Comparison of ENCODE assay signal across 7 cellular contexts in the genomic region with DNA sequence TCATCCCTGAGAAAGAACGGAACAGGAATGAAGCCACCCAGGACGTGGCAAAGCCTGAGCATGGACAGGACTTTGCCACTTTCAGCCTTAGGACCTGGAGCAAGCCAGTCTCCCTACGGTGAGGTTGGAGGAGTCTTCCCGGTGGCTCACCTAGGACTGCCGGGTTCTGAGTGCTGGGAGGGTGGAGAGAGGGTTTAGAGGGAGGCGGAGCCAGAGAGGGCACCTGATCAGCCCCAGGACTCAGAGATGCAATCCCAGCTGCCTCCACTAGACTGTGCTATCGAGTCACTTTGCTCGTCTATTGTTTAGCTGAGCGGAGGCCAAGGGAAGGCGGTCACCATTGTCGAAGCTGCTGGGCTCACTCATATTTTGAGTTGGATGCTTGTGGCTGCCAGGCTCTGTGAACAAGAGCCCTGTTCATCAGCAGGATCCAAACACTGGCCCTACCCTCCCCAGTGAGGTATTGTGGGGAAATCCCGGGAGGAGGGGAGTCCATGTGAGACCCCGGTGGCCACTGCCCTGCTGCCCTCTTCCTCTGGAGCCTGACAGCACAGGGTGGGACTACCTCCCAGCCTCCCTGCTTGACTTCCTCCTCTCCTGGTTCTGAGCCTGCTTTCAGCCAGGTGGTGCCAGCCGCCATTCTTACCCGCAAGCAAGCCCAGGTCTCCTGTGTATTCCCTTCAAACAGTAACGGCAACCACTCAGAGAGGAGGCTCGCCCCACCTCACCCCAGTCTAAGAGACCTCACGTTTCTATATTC. TPM values are rescaled to one million over a fixed set of nuclear protein-coding genes. Genes with fewer than 3 reads are reported as not detected.
DNase-seq lines count a peak whose midpoint lies in the region; ATAC-seq and TF ChIP-seq lines count a peak whose summit lies in the region.

No MANE protein-coding gene starts in this region.

- intact Hi-C loops in head of caudate nucleus (cut with DNase I) (no loop called here), prostate gland (cut with DNase I) (no loop called here)

- H3K4me3 ChIP-seq in MG63 (no peak overlapping the region), prostate gland (no peak overlapping the region)

- H3K36me3 Mint-ChIP-seq in activated naive CD4-positive, alpha-beta T cell treated with anti-CD3 and anti-CD28 coated beads, Interleukin-2, amount 50 U/mL, for 72 hours: no peaks in the 10 kb centered on the region

- DNase-seq in MG63: peak; percentile 83
- peak; percentile 84 for DNase-seq in SK-N-DZ (ENCODE audit: low spot score)
- DNase-seq in activated naive CD4-positive, alpha-beta T cell treated with anti-CD3 and anti-CD28 coated beads, Interleukin-2, amount 50 U/mL, for 72 hours (ENCODE audit: low spot score in 2 of 2): peak in 1 of 2 donors; percentile 86
- peak; percentile 8 to 86 (median 68) for DNase-seq in head of caudate nucleus
- peak; percentile 92 for DNase-seq in prostate gland (ENCODE audit: low spot score)

- peak; percentile 86 to 94 for ATAC-seq in activated naive CD4-positive, alpha-beta T cell treated with anti-CD3 and anti-CD28 coated beads, Interleukin-2, amount 50 U/mL, for 72 hours
- no peak for ATAC-seq in HG03439 (IDR thresholded peaks at IDR 0.05; ENCODE audit: unreplicated experiment)

- H3K27ac ChIP-seq in prostate gland: peak overlapping the region in 1 of 2 donors; percentile 25

- peak; percentile 84 for TF ChIP-seq CTCF in GM12872 (IDR thresholded peaks at IDR 0.05; ENCODE audit: insufficient read depth, low read depth, low read length)
- peak; percentile 78 to 99 (median 90) for TF ChIP-seq CTCF in prostate gland (IDR thresholded peaks at IDR 0.05)

- H3K27me3 ChIP-seq in MG63 (no peaks in the 10 kb centered on the region), prostate gland (replicated peaks; ENCODE audit: insufficient read depth) (no peaks in the 10 kb centered on the region)

- no peak overlapping the region for H3K27ac Mint-ChIP-seq in activated naive CD4-positive, alpha-beta T cell treated with anti-CD3 and anti-CD28 coated beads, Interleukin-2, amount 50 U/mL, for 72 hours

- no peaks in the 10 kb centered on the region for H3K9me3 Mint-ChIP-seq in activated naive CD4-positive, alpha-beta T cell treated with anti-CD3 and anti-CD28 coated beads, Interleukin-2, amount 50 U/mL, for 72 hours

- no peaks in the 10 kb centered on the region for H3K4me1 ChIP-seq in prostate gland (replicated peaks)

- TF ChIP-seq POLR2A in prostate gland (IDR thresholded peaks at IDR 0.05): peak; percentile 74

- WGBS in prostate gland: 42% methylated on average over 18 of the region's 18 CpGs

- H3K36me3 ChIP-seq in MG63 (no peaks in the 10 kb centered on the region), prostate gland (no peaks in the 10 kb centered on the region)

- no peaks in the 10 kb centered on the region for H3K9me3 ChIP-seq in MG63
- H3K9me3 ChIP-seq in prostate gland: no peaks in the 10 kb centered on the region

RNA-seq across cellular contexts. Expression of a gene that starts 7.0 kb away (rescaled TPM):
- 6.1 and 7.9 TPM in 2 replicates for total RNA-seq in MG63 (2014; rRNA removed; shearing (Covaris generic); ENCODE audit: low replicate concordance)
- not detected in 2 replicates for polyA plus RNA-seq in SK-N-DZ (2014; cell fraction: cytosol; rRNA removed)
- not detected in 2 replicates for polyA plus RNA-seq in SK-N-DZ (2014; cell fraction: nucleus; rRNA removed)
- not detected for total RNA-seq in activated naive CD4-positive, alpha-beta T cell treated with anti-CD3 and anti-CD28 coated beads, Interleukin-2, amount 50 U/mL, for 72 hours
- 100 to 1,000 TPM in 1 of 2 donors, 10 to 100 TPM in 1; 28.1 to 298 TPM for total RNA-seq in prostate gland

RNA-seq across cellular contexts. Expression of a gene that starts 7.8 kb away (rescaled TPM):
- not detected in 2 replicates for total RNA-seq in MG63 (2014; rRNA removed; shearing (Covaris generic); ENCODE audit: low replicate concordance)
- polyA plus RNA-seq in SK-N-DZ (2014; cell fraction: cytosol; rRNA removed): 0.27 TPM in 1 of 2 replicates, not detected in the other
- polyA plus RNA-seq in SK-N-DZ (2014; cell fraction: nucleus; rRNA removed): 1.6 TPM in 1 of 2 replicates, not detected in the other
- not detected for total RNA-seq in activated naive CD4-positive, alpha-beta T cell treated with anti-CD3 and anti-CD28 coated beads, Interleukin-2, amount 50 U/mL, for 72 hours
- not detected for total RNA-seq in prostate gland

RNA-seq across cellular contexts. Expression of a gene that starts 32.9 kb away (rescaled TPM):
- not detected in 2 replicates for total RNA-seq in MG63 (2014; rRNA removed; shearing (Covaris generic); ENCODE audit: low replicate concordance)
- 1.2 TPM in 1 of 2 replicates, not detected in the other for polyA plus RNA-seq in SK-N-DZ (2014; cell fraction: cytosol; rRNA removed)
- polyA plus RNA-seq in SK-N-DZ (2014; cell fraction: nucleus; rRNA removed): 0.71 TPM in 1 of 2 replicates, not detected in the other
- total RNA-seq in activated naive CD4-positive, alpha-beta T cell treated with anti-CD3 and anti-CD28 coated beads, Interleukin-2, amount 50 U/mL, for 72 hours: not detected
- total RNA-seq in prostate gland: 1 to 10 TPM; 4.0 to 6.7 TPM

RNA-seq across cellular contexts. Expression of a gene that starts 44.7 kb away (rescaled TPM):
- not detected in 2 replicates for total RNA-seq in MG63 (2014; rRNA removed; shearing (Covaris generic); ENCODE audit: low replicate concordance)
- polyA plus RNA-seq in SK-N-DZ (2014; cell fraction: cytosol; rRNA removed): 4.2 and 10.1 TPM in 2 replicates
- 7.1 and 8.4 TPM in 2 replicates for polyA plus RNA-seq in SK-N-DZ (2014; cell fraction: nucleus; rRNA removed)
- under 1 TPM in 1 of 2 donors, not detected in 1; 0.50 TPM for total RNA-seq in activated naive CD4-positive, alpha-beta T cell treated with anti-CD3 and anti-CD28 coated beads, Interleukin-2, amount 50 U/mL, for 72 hours
- 100 to 1,000 TPM; 201 to 360 TPM for total RNA-seq in prostate gland

RNA-seq across cellular contexts. Expression of a gene that starts 51.6 kb away (rescaled TPM):
- total RNA-seq in MG63 (2014; rRNA removed; shearing (Covaris generic); ENCODE audit: low replicate concordance): 20.7 and 46.3 TPM in 2 replicates
- polyA plus RNA-seq in SK-N-DZ (2014; cell fraction: cytosol; rRNA removed): 1.1 and 1.3 TPM in 2 replicates
- 0.32 and 2.0 TPM in 2 replicates for polyA plus RNA-seq in SK-N-DZ (2014; cell fraction: nucleus; rRNA removed)
- total RNA-seq in activated naive CD4-positive, alpha-beta T cell treated with anti-CD3 and anti-CD28 coated beads, Interleukin-2, amount 50 U/mL, for 72 hours: not detected
- total RNA-seq in prostate gland: 100 to 1,000 TPM; 351 to 398 TPM
